In genomic region chr12:95624544-95624943, GRCh38 we compare ENCODE assay signal across 12 cellular contexts.
DNase-seq lines count a peak whose midpoint lies in the region; ATAC-seq and TF ChIP-seq lines count a peak whose summit lies in the region.
"Had no signal": no experiment of that assay in that cellular context is flagged by ENCODE, and none has a peak within 500 bp of the region (broad histone marks: within the 10 kb centered on the region; RNA-seq: fewer than 3 reads in every experiment).

No MANE protein-coding gene starts in this region.

- ATAC-seq in lower lobe of right lung (peak; percentile 55 to 62), GM19035 (IDR thresholded peaks at IDR 0.05; ENCODE audit: unreplicated experiment) (no peak)

- no peaks in the 10 kb centered on the region for H3K27me3 Mint-ChIP-seq in activated naive CD8-positive, alpha-beta T cell treated with anti-CD3 and anti-CD28 coated beads for 36 hours

- H3K27me3 ChIP-seq in lower lobe of right lung (ENCODE audit: low read depth), result no peaks in the 10 kb centered on the region
- H3K27me3 ChIP-seq: SJCRH30 had no signal

- no peak overlapping the region for H3K27ac Mint-ChIP-seq in activated naive CD8-positive, alpha-beta T cell treated with anti-CD3 and anti-CD28 coated beads for 36 hours
- H3K27ac Mint-ChIP-seq: nephron progenitor cell had no signal

- DNase-seq in A172 (ENCODE audit: low spot score) (peak; percentile 41), M059J (ENCODE audit: low read depth) (peak; percentile 89), epithelial cell of prostate (ENCODE audit: low read depth, low spot score) (no peak), lower lobe of right lung (no peak), NCI-H69 (lab: John Stamatoyannopoulos, UW) (no peak), NCI-H1930 (lab: John Stamatoyannopoulos, UW) (no peak)
- no peak for DNase-seq in activated naive CD8-positive, alpha-beta T cell treated with anti-CD3 and anti-CD28 coated beads for 36 hours
- DNase-seq: NCI-H1436 treated with DMSO at 0.1 percent for 48 hours, NCI-H748 treated with DMSO at 0.1 percent for 48 hours, nephron progenitor cell, SJCRH30 had no signal

- H3K27ac ChIP-seq in epithelial cell of prostate (peak overlapping the region; percentile 23), lower lobe of right lung (peak overlapping the region; percentile 21)
- H3K27ac ChIP-seq: SJCRH30 had no signal

- no peaks in the 10 kb centered on the region for H3K9me3 Mint-ChIP-seq in activated naive CD8-positive, alpha-beta T cell treated with anti-CD3 and anti-CD28 coated beads for 36 hours
- H3K9me3 Mint-ChIP-seq: nephron progenitor cell had no signal

- intact Hi-C loops in lower lobe of right lung (cut with DNase I), result no loop called here

- no peak overlapping the region for H3K4me3 ChIP-seq in lower lobe of right lung
- H3K4me3 ChIP-seq: SJCRH30 had no signal

- H3K36me3 ChIP-seq in lower lobe of right lung, result no peaks in the 10 kb centered on the region
- H3K36me3 ChIP-seq: SJCRH30 had no signal

- H3K4me1 Mint-ChIP-seq in activated naive CD8-positive, alpha-beta T cell treated with anti-CD3 and anti-CD28 coated beads for 36 hours, result no peaks in the 10 kb centered on the region
- H3K4me1 Mint-ChIP-seq: nephron progenitor cell had no signal

- H3K4me3 Mint-ChIP-seq in activated naive CD8-positive, alpha-beta T cell treated with anti-CD3 and anti-CD28 coated beads for 36 hours, result no peak overlapping the region
- H3K4me3 Mint-ChIP-seq: nephron progenitor cell had no signal

- no peak for TF ChIP-seq CTCF in lower lobe of right lung (IDR thresholded peaks at IDR 0.05)

- peaks cover 9% of the 10 kb centered on the region for H3K4me1 ChIP-seq in lower lobe of right lung
- H3K4me1 ChIP-seq: SJCRH30 had no signal

- H3K9me3 ChIP-seq in lower lobe of right lung, result no peaks in the 10 kb centered on the region
- H3K9me3 ChIP-seq: SJCRH30 had no signal

- H3K36me3 Mint-ChIP-seq in activated naive CD8-positive, alpha-beta T cell treated with anti-CD3 and anti-CD28 coated beads for 36 hours, result no peaks in the 10 kb centered on the region

Comparison
In these comparisons a context has a peak if more than half of its experiments do, and no peak if none do; other contexts are left out.
1. DNase-seq: peak in A172 (single experiment) and M059J (single experiment); none in epithelial cell of prostate (single experiment), lower lobe of right lung (single experiment), NCI-H69 (single experiment), activated naive CD8-positive, alpha-beta T cell treated with anti-CD3 and anti-CD28 coated beads for 36 hours (single experiment) and NCI-H1930 (0 of 2).